ENCODE assay signal across 1 cellular context in genomic region chr1:173884701-173885100, GRCh38.
TF ChIP-seq lines count a peak whose summit lies in the region.

No MANE protein-coding gene starts in this region.

TF ChIP-seq in HepG2, 621 proteins besides CTCF, POLR2A, EP300 and RAD21:
- TF ChIP-seq HOXA9 (CRISPR knock-in tag; IDR thresholded peaks at IDR 0.05; ENCODE audit: borderline replicate concordance): no peak
- no peak for TF ChIP-seq SKIL (CRISPR knock-in tag; IDR thresholded peaks at IDR 0.05; ENCODE audit: borderline replicate concordance)
- no peak for TF ChIP-seq SATB2 (CRISPR knock-in tag; IDR thresholded peaks at IDR 0.05)
